Comparison of ENCODE assay signal across 11 cellular contexts in the genomic region with DNA sequence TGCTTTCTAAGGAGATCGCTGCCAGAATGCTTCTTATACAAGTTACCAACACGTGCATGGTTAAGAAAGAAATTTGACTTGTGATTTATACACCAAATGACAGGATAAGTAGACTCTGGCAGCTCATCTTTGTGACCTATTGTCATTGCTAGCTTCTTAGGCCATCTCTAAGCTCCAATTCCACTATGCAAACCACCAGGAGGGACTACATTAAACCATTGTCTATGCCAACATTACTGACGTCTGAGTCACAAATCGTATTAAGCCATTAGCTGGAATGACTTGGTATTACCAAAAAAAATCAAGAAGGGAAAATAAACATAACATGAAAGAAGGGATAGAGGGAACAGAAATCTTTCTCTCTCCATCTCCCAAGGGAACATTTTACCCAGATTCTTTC. TPM values are rescaled to one million over a fixed set of nuclear protein-coding genes. Genes with fewer than 3 reads are reported as not detected.
DNase-seq lines count a peak whose midpoint lies in the region; TF ChIP-seq lines count a peak whose summit lies in the region.
"Had no signal": no experiment of that assay in that cellular context is flagged by ENCODE, and none has a peak within 500 bp of the region (broad histone marks: within the 10 kb centered on the region; RNA-seq: fewer than 3 reads in every experiment).

No MANE protein-coding gene starts in this region.

- DNase-seq in AG04450 (ENCODE audit: low read depth, low spot score) (peak; percentile 45), HS-27A (ENCODE audit: low read depth) (peak; percentile 47), astrocyte of the spinal cord (ENCODE audit: low read depth, low spot score) (peak; percentile 75), COR-L47 (lab: John Stamatoyannopoulos, UW) (no peak), SW 1271 (lab: John Stamatoyannopoulos, UW) (no peak), NCI-H526 treated with DMSO at 0.1 percent for 48 hours (lab: John Stamatoyannopoulos, UW) (no peak), MG63 (no peak)
- DNase-seq: CD8-positive, alpha-beta T cell; NCI-H1436; stimulated activated naive CD4-positive, alpha-beta T cell treated with Interleukin-2 at 50 U/mL for 16 hours had no signal

- CTCF ChIA-PET in AG04450 (lab: Charles Lee): interaction anchor here (2.7 kb wide), 1 partner anchor 74 kb away, joined by 15 read pairs; no protein-coding TSS in a partner anchor

- H3K36me3 ChIP-seq in MG63: peaks cover 48% of the 10 kb centered on the region

- TF ChIP-seq CTCF in AG04450 (IDR thresholded peaks at IDR 0.05; ENCODE audit: low read depth, low read length) (0 out of 2 replicates have a peak, but pooled peaks have one; percentile 7), astrocyte of the spinal cord (IDR thresholded peaks at IDR 0.05; ENCODE audit: low read depth, low read length) (no peak)

- in situ Hi-C loops in astrocyte of the spinal cord (cut with HindIII; ENCODE audit: low sequenced_read_pairs): no loop called here

- peak overlapping the region; percentile 54 for H3K27ac ChIP-seq in AG04450 (ENCODE audit: low read depth, low read length)
- peak overlapping the region; percentile 10 for H3K27ac ChIP-seq in layer of hippocampus (ENCODE audit: low read depth, low read length)

- H3K9me3 ChIP-seq in AG04450 (ENCODE audit: control insufficient read depth, insufficient read depth, low read length) (no peaks in the 10 kb centered on the region), MG63 (no peaks in the 10 kb centered on the region)

- POLR2A ChIA-PET in AG04450 (lab: Yijun Ruan, JAX): no interaction called here

- H3K27me3 ChIP-seq in AG04450 (ENCODE audit: control insufficient read depth, insufficient read depth, low read length): no peaks in the 10 kb centered on the region
- H3K27me3 ChIP-seq in layer of hippocampus (ENCODE audit: control insufficient read depth, insufficient read depth, low read length): no peaks in the 10 kb centered on the region
- H3K27me3 ChIP-seq in MG63: no peaks in the 10 kb centered on the region

- H3K4me3 ChIP-seq in AG04450 (ENCODE audit: low read depth, low read length) (no peak overlapping the region), astrocyte of the spinal cord (ENCODE audit: low read depth, low read length) (no peak overlapping the region), MG63 (no peak overlapping the region)

RNA-seq across cellular contexts. Expression of a gene that starts 15.8 kb away (rescaled TPM):
- 22.7 and 23.5 TPM in 2 replicates for polyA plus RNA-seq in AG04450 (2011; rRNA removed)
- polyA minus RNA-seq in AG04450 (2011; rRNA and poly(A)+ RNA removed): 10.3 and 12.4 TPM in 2 replicates
- total RNA-seq in MG63 (2014; rRNA removed; shearing (Covaris generic); ENCODE audit: low replicate concordance): 13.6 and 16.4 TPM in 2 replicates

RNA-seq across cellular contexts. Expression of a gene that starts 56.2 kb away (rescaled TPM):
- 55.3 and 59.6 TPM in 2 replicates for polyA plus RNA-seq in AG04450 (2011; rRNA removed)
- 27.6 and 29.7 TPM in 2 replicates for polyA minus RNA-seq in AG04450 (2011; rRNA and poly(A)+ RNA removed)
- 70.9 and 74.7 TPM in 2 replicates for total RNA-seq in MG63 (2014; rRNA removed; shearing (Covaris generic); ENCODE audit: low replicate concordance)

Comparison
In these comparisons a context has a peak if more than half of its experiments do, and no peak if none do; other contexts are left out.
1. DNase-seq: peak in AG04450 (single experiment), HS-27A (single experiment) and astrocyte of the spinal cord (single experiment); none in COR-L47 (single experiment), SW 1271 (0 of 2), NCI-H526 treated with DMSO at 0.1 percent for 48 hours (single experiment) and MG63 (single experiment).